ENCODE assay signal across 19 cellular contexts in genomic region chr1:239619190-239619589, GRCh38.
"Had no signal": no experiment of that assay in that cellular context is flagged by ENCODE, and none has a peak within 500 bp of the region (broad histone marks: within the 10 kb centered on the region; RNA-seq: fewer than 3 reads in every experiment).

No MANE protein-coding gene starts in this region.

- DNase-seq: IMR-90; Karpas-422; KG1; MG63; NCI-H1092 treated with DMSO at 0.1 percent for 48 hours; NCI-H1436; NCI-H187; NCI-H2029; NCI-H2081 treated with DMSO at 0.1 percent for 48 hours; NCI-H2171; NCI-H524; NCI-H69; NCI-H774; NK-92 treated with Interleukin-12 subunit alpha and Interleukin-12 subunit beta, amount 100 ng/mL, for 24 hours; PC-9; Peyer's patch; Right ventricle myocardium superior; SIG-M5 had no signal

- ATAC-seq: HepG2 had no signal
